8 cellular contexts compared by ENCODE assay signal in genomic region chr1:6363085-6363486, GRCh38. TPM values are rescaled to one million over a fixed set of nuclear protein-coding genes. Genes with fewer than 3 reads are reported as not detected.
DNase-seq lines count a peak whose midpoint lies in the region; ATAC-seq and TF ChIP-seq lines count a peak whose summit lies in the region.
"Not testable (repeated sequence)": the region's sequence is repeated elsewhere in the genome, so short reads cannot be mapped to it uniquely, and the experiment has no call there.

No MANE protein-coding gene starts in this region.

- not testable (repeated sequence) for H3K27me3 Mint-ChIP-seq in nephron progenitor cell (ENCODE audit: low read depth, poor library complexity)

- not testable (repeated sequence) for H3K27ac ChIP-seq in heart right ventricle, upper lobe of left lung

- TF ChIP-seq EP300 in upper lobe of left lung (IDR thresholded peaks at IDR 0.05), result not testable (repeated sequence)

- in situ Hi-C loops in KBM-7 (cut with MboI; ENCODE audit: low pct_unique_long_range_greater_than_20kb, low sequenced_read_pairs), result not testable (repeated sequence)

- peaks cover 14 to 35% (median 32%) of the 10 kb centered on the region in 9 donors for H3K4me1 ChIP-seq in heart right ventricle
- H3K4me1 ChIP-seq in upper lobe of left lung, result peaks cover 23 to 32% (median 28%) of the 10 kb centered on the region in 4 donors

- not testable (repeated sequence) for TF ChIP-seq POLR2A in upper lobe of left lung (IDR thresholded peaks at IDR 0.05)

- peaks cover 19% of the 10 kb centered on the region for H3K36me3 Mint-ChIP-seq in nephron progenitor cell (ENCODE audit: low read depth)

- H3K9me3 Mint-ChIP-seq in nephron progenitor cell, result peaks cover 21% of the 10 kb centered on the region

- peak; percentile 45 for DNase-seq in DMS114 treated with DMSO at 0.1 percent for 48 hours (lab: John Stamatoyannopoulos, UW; ENCODE audit: unreplicated experiment)
- DNase-seq in KBM-7, result peak; percentile 71
- DNase-seq in NCI-H526 (lab: John Stamatoyannopoulos, UW), result peak; percentile 18 to 57
- peak; percentile 71 for DNase-seq in cerebellar cortex (ENCODE audit: low spot score)
- peak; percentile 63 to 70 for DNase-seq in heart right ventricle
- DNase-seq in nephron progenitor cell, result peak; percentile 55
- peak in 1 of 2 donors; percentile 73 for DNase-seq in upper lobe of left lung

- peaks cover 34% of the 10 kb centered on the region for H3K4me1 Mint-ChIP-seq in nephron progenitor cell

- not testable (repeated sequence) for H3K27me3 ChIP-seq in heart right ventricle, upper lobe of left lung

- not testable (repeated sequence) for ATAC-seq in heart right ventricle; upper lobe of left lung (ENCODE audit: low FRiP score in 2 of 2)

- H3K9me3 ChIP-seq in heart right ventricle, upper lobe of left lung: not testable (repeated sequence)

- H3K4me3 ChIP-seq in WI38 (ENCODE audit: low read depth, low read length); heart right ventricle; upper lobe of left lung: not testable (repeated sequence)

- not testable (repeated sequence) for H3K36me3 ChIP-seq in heart right ventricle, upper lobe of left lung

- TF ChIP-seq CTCF in WI38 (IDR thresholded peaks at IDR 0.05; ENCODE audit: low read depth, low read length), result peak; percentile 51
- TF ChIP-seq CTCF in heart right ventricle (IDR thresholded peaks at IDR 0.05), result peak; percentile 65 to 87 (median 79)
- peak; percentile 65 for TF ChIP-seq CTCF in nephron progenitor cell (IDR thresholded peaks at IDR 0.05)
- peak; percentile 76 to 88 (median 81) for TF ChIP-seq CTCF in upper lobe of left lung (IDR thresholded peaks at IDR 0.05)

- H3K27ac Mint-ChIP-seq in nephron progenitor cell, result not testable (repeated sequence)

- not testable (repeated sequence) for H3K4me3 Mint-ChIP-seq in nephron progenitor cell

- WGBS in heart right ventricle, 2 donors, result 13 to 18% methylated on average over 14 of the region's 14 CpGs
- WGBS in upper lobe of left lung, 2 donors, result 19 to 36% methylated on average over 5 to 14 of the region's 14 CpGs

- intact Hi-C loops in heart right ventricle (cut with DNase I), result loop anchor here (2.0 to 5.0 kb wide), 4 partner anchors 34 to 44 kb away; no protein-coding TSS in a partner anchor

RNA-seq across cellular contexts. Expression of gene ACOT7, which starts 30.5 kb away (rescaled TPM):
- 10 to 100 TPM in 3 of 10 donors, 1 to 10 TPM in 7; 5.1 to 26.9 (median 8.6) TPM for total RNA-seq in heart right ventricle
- polyA plus RNA-seq in heart right ventricle, result 10 to 100 TPM in 1 of 2 donors, 1 to 10 TPM in 1; 4.0 to 40.4 TPM
- 10 to 100 TPM in 5 of 6 donors, 1 to 10 TPM in 1; 8.2 to 33.4 (median 26.5) TPM for total RNA-seq in upper lobe of left lung

RNA-seq across cellular contexts. Expression of gene HES2, which starts 56.6 kb away (rescaled TPM):
- total RNA-seq in heart right ventricle (under 1 TPM in 1 of 10 donors, not detected in 9; 0.25 TPM), upper lobe of left lung (10 to 100 TPM in 1 of 6 donors, 1 to 10 TPM in 5; 1.8 to 11.4 (median 3.7) TPM)
- polyA plus RNA-seq in heart right ventricle, result under 1 TPM in 1 of 2 donors, not detected in 1; 0.22 TPM
